ENCODE assay signal across 17 cellular contexts in genomic region chr4:115562506-115562905, GRCh38.
"Had no signal": no experiment of that assay in that cellular context is flagged by ENCODE, and none has a peak within 500 bp of the region (broad histone marks: within the 10 kb centered on the region; RNA-seq: fewer than 3 reads in every experiment).

No MANE protein-coding gene starts in this region.

- H3K27me3 Mint-ChIP-seq: stimulated activated memory B cell treated with anti-CD40 and anti-IgM and Interleukin-4, amounts not matched to agents 10 μg/mL and 1 μg/mL and 100 μg/mL, for 72 hours; stimulated activated naive CD8-positive, alpha-beta T cell treated with anti-CD3 and anti-CD28 coated beads, Interleukin-15, Interleukin-2, amounts not matched to agents 100 ng/mL and 50 ng/mL, for 24 hours had no signal

- H3K4me1 Mint-ChIP-seq: natural killer cell; stimulated activated memory B cell treated with anti-CD40 and anti-IgM and Interleukin-4, amounts not matched to agents 10 μg/mL and 1 μg/mL and 100 μg/mL, for 72 hours had no signal

- H3K36me3 Mint-ChIP-seq: natural killer cell; stimulated activated memory B cell treated with anti-CD40 and anti-IgM and Interleukin-4, amounts not matched to agents 10 μg/mL and 1 μg/mL and 100 μg/mL, for 72 hours had no signal

- ATAC-seq: heart left ventricle; left lobe of liver; natural killer cell; psoas muscle; right lobe of liver; stimulated activated memory B cell treated with anti-CD40 and anti-IgM and Interleukin-4, amounts not matched to agents 10 μg/mL and 1 μg/mL and 100 μg/mL, for 72 hours; upper lobe of right lung had no signal

- DNase-seq: colonic mucosa; effector CD4-positive, alpha-beta T cell; heart left ventricle; hippocampal formation; mammary epithelial cell; natural killer cell; occipital lobe; psoas muscle; retina; right lobe of liver; stimulated activated CD4-positive, alpha-beta T cell treated with anti-CD3 and anti-CD28 coated beads, Interleukin-1b, Interleukin-23, amount 100 ng/mL, for 48 hours; stimulated activated CD4-positive, alpha-beta T cell treated with anti-CD3 and anti-CD28 coated beads, Interleukin-4, amount 100 ng/mL, for 24 hours; tibial artery; upper lobe of right lung had no signal

- H3K27ac Mint-ChIP-seq: natural killer cell; stimulated activated memory B cell treated with anti-CD40 and anti-IgM and Interleukin-4, amounts not matched to agents 10 μg/mL and 1 μg/mL and 100 μg/mL, for 72 hours; stimulated activated naive CD8-positive, alpha-beta T cell treated with anti-CD3 and anti-CD28 coated beads, Interleukin-15, Interleukin-2, amounts not matched to agents 100 ng/mL and 50 ng/mL, for 24 hours had no signal

- H3K4me3 Mint-ChIP-seq: natural killer cell; stimulated activated memory B cell treated with anti-CD40 and anti-IgM and Interleukin-4, amounts not matched to agents 10 μg/mL and 1 μg/mL and 100 μg/mL, for 72 hours; stimulated activated naive CD8-positive, alpha-beta T cell treated with anti-CD3 and anti-CD28 coated beads, Interleukin-15, Interleukin-2, amounts not matched to agents 100 ng/mL and 50 ng/mL, for 24 hours had no signal

- H3K9me3 Mint-ChIP-seq: natural killer cell; stimulated activated memory B cell treated with anti-CD40 and anti-IgM and Interleukin-4, amounts not matched to agents 10 μg/mL and 1 μg/mL and 100 μg/mL, for 72 hours; stimulated activated naive CD8-positive, alpha-beta T cell treated with anti-CD3 and anti-CD28 coated beads, Interleukin-15, Interleukin-2, amounts not matched to agents 100 ng/mL and 50 ng/mL, for 24 hours had no signal
